8 cellular contexts compared by ENCODE assay signal in the genomic region with DNA sequence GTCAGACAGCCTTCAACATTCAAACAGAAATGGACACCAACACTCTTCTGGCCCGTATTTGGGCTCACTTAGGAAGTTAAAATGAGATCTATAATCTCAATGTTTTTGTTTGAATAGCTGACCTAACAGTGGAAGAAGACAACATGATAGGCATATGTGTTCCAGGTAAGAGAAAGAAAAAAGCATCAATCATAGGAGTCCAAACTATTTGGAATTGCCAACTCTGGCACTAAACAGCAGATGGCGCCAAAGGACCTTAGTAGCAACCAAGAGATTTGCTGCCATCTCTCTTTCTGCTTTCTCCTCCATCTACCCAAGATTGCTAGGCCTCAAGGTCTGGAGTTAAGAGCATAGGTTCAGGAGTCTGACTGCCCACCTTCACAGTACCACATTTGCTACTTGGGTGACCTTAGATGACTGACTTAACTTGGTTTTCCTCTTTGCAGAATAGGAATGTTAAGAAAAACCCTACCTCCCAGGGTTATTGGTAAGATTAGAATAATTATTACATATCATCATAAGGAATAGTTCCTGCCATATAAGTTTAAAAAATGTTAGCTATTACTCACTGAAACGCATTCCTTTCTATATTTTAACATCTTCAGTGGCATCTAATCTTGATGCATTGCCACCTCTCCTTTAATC. TPM values are rescaled to one million over a fixed set of nuclear protein-coding genes. Genes with fewer than 3 reads are reported as not detected.
A peak's percentile ranks its signal among the peaks of the same experiment; 100 is the strongest.
DNase-seq lines count a peak whose midpoint lies in the region; ATAC-seq, FAIRE-seq and TF ChIP-seq lines count a peak whose summit lies in the region.

No MANE protein-coding gene starts in this region.

- no peaks in the 10 kb centered on the region for H3K4me1 Mint-ChIP-seq in brain

- peak; percentile 3 for DNase-seq in NK-92 treated with Interleukin-12 subunit alpha and Interleukin-12 subunit beta, amount 100 ng/mL, for 24 hours (lab: John Stamatoyannopoulos, UW)
- DNase-seq in NK-92 (lab: John Stamatoyannopoulos, UW; ENCODE audit: unreplicated experiment) (no peak), NCI-H2081 (lab: John Stamatoyannopoulos, UW) (peak; percentile 42 to 54), iPS-NIHi7 (ENCODE audit: extremely low spot score) (peak; percentile 80)
- peak; percentile 59 for DNase-seq in stimulated activated CD4-positive, alpha-beta T cell treated with anti-CD3 and anti-CD28 coated beads, Interleukin-12 subunit alpha, Interleukin-12 subunit beta, amount 100 ng/mL, for 4 hours

- peak; percentile 96 for TF ChIP-seq CTCF in brain (conservative IDR thresholded peaks at IDR 0.05)

- peak; percentile 89 for FAIRE-seq in TTC549 (lab: Jason Lieb, UNC)

- H3K9me3 Mint-ChIP-seq in brain: peaks cover 0 to 5% (median 0%) of the 10 kb centered on the region in 5 experiments

- H3K27ac Mint-ChIP-seq in brain: no peak overlapping the region

- no peak overlapping the region for H3K4me3 Mint-ChIP-seq in brain

- H3K27me3 Mint-ChIP-seq in brain: peaks cover 3% of the 10 kb centered on the region

- H3K36me3 Mint-ChIP-seq in brain: no peaks in the 10 kb centered on the region

- ATAC-seq in HG02938 (IDR thresholded peaks at IDR 0.05; ENCODE audit: unreplicated experiment): no peak

RNA-seq across cellular contexts. Expression of gene PEX5, which starts 30.2 kb away (rescaled TPM):
- 37.1 TPM for polyA plus RNA-seq in brain (ENCODE audit: insufficient read depth, low read depth, low replicate concordance)
